ENCODE assay signal across 1 cellular context in genomic region chrX:49341449-49341848, GRCh38.
A peak's percentile ranks its signal among the peaks of the same experiment; 100 is the strongest.
TF ChIP-seq lines count a peak whose summit lies in the region.
"Not testable (repeated sequence)": the region's sequence is repeated elsewhere in the genome, so short reads cannot be mapped to it uniquely, and the experiment has no call there.

No MANE protein-coding gene starts in this region.

TF ChIP-seq in K562, 482 proteins besides CTCF, POLR2A, EP300 and RAD21 (continues in another document):
- TF ChIP-seq ZNF57 (CRISPR knock-in tag; IDR thresholded peaks at IDR 0.05) (0 out of 2 replicates have a peak, but pooled peaks have one; percentile 33), L3MBTL2 (IDR thresholded peaks at IDR 0.05) (peak; percentile 73), ZSCAN32 (CRISPR knock-in tag; IDR thresholded peaks at IDR 0.05) (0 out of 2 replicates have a peak, but pooled peaks have one; percentile 30), ZBTB11 (CRISPR knock-in tag; IDR thresholded peaks at IDR 0.05) (peak in 1 of 3 experiments; percentile 42; a peak in 1 of 6 replicates), NFIC (IDR thresholded peaks at IDR 0.05) (peak; percentile 31; the same call in 1 of the 2 replicates), ZNF707 (CRISPR knock-in tag; conservative IDR thresholded peaks at IDR 0.05) (0 out of 2 replicates have a peak, but pooled peaks have one; percentile 20), ZNF133 (CRISPR knock-in tag; IDR thresholded peaks at IDR 0.05) (peak; percentile 79; the same call in 1 of the 2 replicates), EGR1 (conservative IDR thresholded peaks at IDR 0.05) (peak; percentile 76), SMAD4 (CRISPR knock-in tag; conservative IDR thresholded peaks at IDR 0.05) (peak; percentile 58), NKRF (IDR thresholded peaks at IDR 0.05; ENCODE audit: borderline replicate concordance) (peak; percentile 60; the same call in 1 of the 2 replicates), RB1 (IDR thresholded peaks at IDR 0.05; ENCODE audit: low read depth) (peak; percentile 52; the same call in 1 of the 2 replicates), MNT (conservative IDR thresholded peaks at IDR 0.05) (peak; percentile 42 to 57; a peak in 2 of 4 replicates), MTF1 (CRISPR knock-in tag; IDR thresholded peaks at IDR 0.05; ENCODE audit: borderline replicate concordance) (0 out of 2 replicates have a peak, but pooled peaks have one; percentile 14), CTBP1 (IDR thresholded peaks at IDR 0.05; ENCODE audit: borderline replicate concordance) (peak; percentile 25; the same call in 1 of the 2 replicates), MAZ (CRISPR knock-in tag; conservative IDR thresholded peaks at IDR 0.05 in 1 of 2, IDR thresholded peaks at IDR 0.05 in 1 of 2) (0 out of 4 replicates have a peak, but pooled peaks of 1 of the 2 experiments have one; percentile 35), POLR2G (IDR thresholded peaks at IDR 0.05; ENCODE audit: low read depth, low read length) (0 out of 2 replicates have a peak, but pooled peaks have one; percentile 19), ZNF740 (CRISPR knock-in tag; IDR thresholded peaks at IDR 0.05) (peak; percentile 89), HDAC1 (IDR thresholded peaks at IDR 0.05) (peak in 1 of 2 experiments; percentile 63; a peak in 1 of 4 replicates), AFF1 (IDR thresholded peaks at IDR 0.05; ENCODE audit: low read depth in 1 of 2, partially characterized antibody in 2 of 2) (peak in 1 of 2 experiments; percentile 60), RREB1 (CRISPR knock-in tag; IDR thresholded peaks at IDR 0.05) (0 out of 2 replicates have a peak, but pooled peaks have one; percentile 21), ZNF583 (CRISPR knock-in tag; IDR thresholded peaks at IDR 0.05) (0 out of 2 replicates have a peak, but pooled peaks have one; percentile 52), RBFOX2 (IDR thresholded peaks at IDR 0.05; ENCODE audit: low read depth, low read length) (peak; percentile 23; the same call in 1 of the 2 replicates), ARID3B (CRISPR knock-in tag; IDR thresholded peaks at IDR 0.05; ENCODE audit: borderline replicate concordance) (peak; percentile 93), SMAD3 (CRISPR knock-in tag; conservative IDR thresholded peaks at IDR 0.05) (0 out of 2 replicates have a peak, but pooled peaks have one; percentile 24), HOMEZ (CRISPR knock-in tag; IDR thresholded peaks at IDR 0.05) (peak; percentile 42; the same call in 1 of the 2 replicates), NR4A1 (CRISPR knock-in tag; IDR thresholded peaks at IDR 0.05) (0 out of 2 replicates have a peak, but pooled peaks have one; percentile 86), CGGBP1 (CRISPR knock-in tag; IDR thresholded peaks at IDR 0.05) (peak; percentile 72; the same call in 1 of the 2 replicates), TARDBP (IDR thresholded peaks at IDR 0.05) (peak; percentile 57; the same call in 1 of the 2 replicates), ERF (CRISPR knock-in tag; IDR thresholded peaks at IDR 0.05) (0 out of 2 replicates have a peak, but pooled peaks have one; percentile 61), CXXC5 (CRISPR knock-in tag; IDR thresholded peaks at IDR 0.05) (peak; percentile 55), CHCHD3 (CRISPR knock-in tag; IDR thresholded peaks at IDR 0.05) (0 out of 2 replicates have a peak, but pooled peaks have one; percentile 46), ZNF408 (CRISPR knock-in tag; IDR thresholded peaks at IDR 0.05; ENCODE audit: low read depth) (0 out of 2 replicates have a peak, but pooled peaks have one; percentile 75)
- TF ChIP-seq ZNF740, NR4A1 (tag; IDR thresholded peaks at IDR 0.05): not testable (repeated sequence)
